In genomic region chr18:13433685-13434084, GRCh38 we compare ENCODE assay signal across 18 cellular contexts.
DNase-seq lines count a peak whose midpoint lies in the region; ATAC-seq and TF ChIP-seq lines count a peak whose summit lies in the region.
"Had no signal": no experiment of that assay in that cellular context is flagged by ENCODE, and none has a peak within 500 bp of the region (broad histone marks: within the 10 kb centered on the region; RNA-seq: fewer than 3 reads in every experiment).

No MANE protein-coding gene starts in this region.

- no peak overlapping the region for H3K27ac Mint-ChIP-seq in activated T-cell treated with anti-CD3 and anti-CD28 coated beads, Interleukin-2, amount 50 U/mL, for 24 hours
- peak overlapping the region; percentile 60 for H3K27ac Mint-ChIP-seq in activated T-helper 17 cell treated with anti-CD3 and anti-CD28 coated beads, Interleukin-2, amount 50 U/mL, for 72 hours
- no peak overlapping the region for H3K27ac Mint-ChIP-seq in effector memory CD8-positive, alpha-beta T cell

- H3K36me3 Mint-ChIP-seq in activated T-cell treated with anti-CD3 and anti-CD28 coated beads, Interleukin-2, amount 50 U/mL, for 24 hours (ENCODE audit: low read depth), result peaks cover 12% of the 10 kb centered on the region
- no peaks in the 10 kb centered on the region for H3K36me3 Mint-ChIP-seq in activated T-cell treated with anti-CD3 and anti-CD28 coated beads, Interleukin-2, amount 50 U/mL, for 4 hours (ENCODE audit: insufficient read depth)
- peaks cover 6% of the 10 kb centered on the region for H3K36me3 Mint-ChIP-seq in activated T-helper 17 cell treated with anti-CD3 and anti-CD28 coated beads, Interleukin-2, amount 50 U/mL, for 72 hours (ENCODE audit: low read depth)
- H3K36me3 Mint-ChIP-seq in effector memory CD8-positive, alpha-beta T cell (ENCODE audit: insufficient read depth), result no peaks in the 10 kb centered on the region
- H3K36me3 Mint-ChIP-seq: CD14-positive monocyte had no signal

- TF ChIP-seq CTCF in fibroblast of villous mesenchyme (IDR thresholded peaks at IDR 0.05; ENCODE audit: insufficient read depth, low read depth, low read length), result no peak

- no peaks in the 10 kb centered on the region for H3K27me3 Mint-ChIP-seq in activated T-cell treated with anti-CD3 and anti-CD28 coated beads, Interleukin-2, amount 50 U/mL, for 24 hours
- no peaks in the 10 kb centered on the region for H3K27me3 Mint-ChIP-seq in activated T-cell treated with anti-CD3 and anti-CD28 coated beads, Interleukin-2, amount 50 U/mL, for 4 hours (ENCODE audit: low read depth)
- H3K27me3 Mint-ChIP-seq in activated T-helper 17 cell treated with anti-CD3 and anti-CD28 coated beads, Interleukin-2, amount 50 U/mL, for 72 hours, result no peaks in the 10 kb centered on the region
- H3K27me3 Mint-ChIP-seq in effector memory CD8-positive, alpha-beta T cell, result no peaks in the 10 kb centered on the region

- no peak overlapping the region for H3K4me3 ChIP-seq in fibroblast of villous mesenchyme (ENCODE audit: low read depth, low read length)
- H3K4me3 ChIP-seq: K562 had no signal

- H3K4me3 Mint-ChIP-seq in activated T-cell treated with anti-CD3 and anti-CD28 coated beads, Interleukin-2, amount 50 U/mL, for 24 hours, result no peak overlapping the region
- no peak overlapping the region for H3K4me3 Mint-ChIP-seq in activated T-cell treated with anti-CD3 and anti-CD28 coated beads, Interleukin-2, amount 50 U/mL, for 4 hours
- H3K4me3 Mint-ChIP-seq in activated T-helper 17 cell treated with anti-CD3 and anti-CD28 coated beads, Interleukin-2, amount 50 U/mL, for 72 hours, result peak overlapping the region; percentile 40
- no peak overlapping the region for H3K4me3 Mint-ChIP-seq in effector memory CD8-positive, alpha-beta T cell
- H3K4me3 Mint-ChIP-seq: CD14-positive monocyte had no signal

- peaks cover 56% of the 10 kb centered on the region for H3K4me1 Mint-ChIP-seq in activated T-cell treated with anti-CD3 and anti-CD28 coated beads, Interleukin-2, amount 50 U/mL, for 24 hours (ENCODE audit: low read depth)
- H3K4me1 Mint-ChIP-seq in activated T-cell treated with anti-CD3 and anti-CD28 coated beads, Interleukin-2, amount 50 U/mL, for 4 hours (ENCODE audit: low read depth), result peaks cover 39% of the 10 kb centered on the region
- peaks cover 48% of the 10 kb centered on the region for H3K4me1 Mint-ChIP-seq in activated T-helper 17 cell treated with anti-CD3 and anti-CD28 coated beads, Interleukin-2, amount 50 U/mL, for 72 hours
- H3K4me1 Mint-ChIP-seq in effector memory CD8-positive, alpha-beta T cell (ENCODE audit: low read depth in 2 of 2), result peaks cover 0 to 17% of the 10 kb centered on the region in 2 donors

- peak; percentile 9 for DNase-seq in activated T-cell treated with anti-CD3 and anti-CD28 coated beads, Interleukin-2, amount 50 U/mL, for 24 hours
- no peak for DNase-seq in activated T-cell treated with anti-CD3 and anti-CD28 coated beads, Interleukin-2, amount 50 U/mL, for 4 hours
- DNase-seq in fibroblast of villous mesenchyme (ENCODE audit: low read depth) (peak; percentile 17), OCI-M1 (lab: John Stamatoyannopoulos, UW) (no peak)
- no peak for DNase-seq in effector memory CD8-positive, alpha-beta T cell
- DNase-seq: Calu3, DMS79, GF-D8, NCI-H1048, NCI-H146, NCI-H2081 treated with DMSO at 0.1 percent for 48 hours, NCI-H526 treated with DMSO at 0.1 percent for 48 hours, PC-3 had no signal

- no peak for ATAC-seq in activated T-cell treated with anti-CD3 and anti-CD28 coated beads, Interleukin-2, amount 50 U/mL, for 4 hours
- no peak for ATAC-seq in activated T-helper 17 cell treated with anti-CD3 and anti-CD28 coated beads, Interleukin-2, amount 50 U/mL, for 72 hours (replicated peaks)
- no peak for ATAC-seq in effector memory CD8-positive, alpha-beta T cell (replicated peaks)
- ATAC-seq in GM18511 (IDR thresholded peaks at IDR 0.05; ENCODE audit: unreplicated experiment), result no peak
- no peak for ATAC-seq in HG02763 (IDR thresholded peaks at IDR 0.05; ENCODE audit: unreplicated experiment)
- ATAC-seq: K562, PC-3 had no signal

- H3K9me3 Mint-ChIP-seq in activated T-cell treated with anti-CD3 and anti-CD28 coated beads, Interleukin-2, amount 50 U/mL, for 24 hours, result no peaks in the 10 kb centered on the region
- H3K9me3 Mint-ChIP-seq in activated T-cell treated with anti-CD3 and anti-CD28 coated beads, Interleukin-2, amount 50 U/mL, for 4 hours, result no peaks in the 10 kb centered on the region
- H3K9me3 Mint-ChIP-seq in activated T-helper 17 cell treated with anti-CD3 and anti-CD28 coated beads, Interleukin-2, amount 50 U/mL, for 72 hours, result no peaks in the 10 kb centered on the region
- H3K9me3 Mint-ChIP-seq in effector memory CD8-positive, alpha-beta T cell, result no peaks in the 10 kb centered on the region

Comparison
In these comparisons a context has a peak if more than half of its experiments do, and no peak if none do; other contexts are left out.
1. DNase-seq: peak in activated T-cell treated with anti-CD3 and anti-CD28 coated beads, Interleukin-2, amount 50 U/mL, for 24 hours (single experiment) and fibroblast of villous mesenchyme (single experiment); none in activated T-cell treated with anti-CD3 and anti-CD28 coated beads, Interleukin-2, amount 50 U/mL, for 4 hours (single experiment), OCI-M1 (single experiment) and effector memory CD8-positive, alpha-beta T cell (0 of 3).